In genomic region chr5:93590511-93590910, GRCh38 we compare ENCODE assay signal across 21 cellular contexts. TPM values are rescaled to one million over a fixed set of nuclear protein-coding genes. Genes with fewer than 3 reads are reported as not detected.
DNase-seq lines count a peak whose midpoint lies in the region; ATAC-seq and TF ChIP-seq lines count a peak whose summit lies in the region.
"Had no signal": no experiment of that assay in that cellular context is flagged by ENCODE, and none has a peak within 500 bp of the region (broad histone marks: within the 10 kb centered on the region; RNA-seq: fewer than 3 reads in every experiment).

No MANE protein-coding gene starts in this region.

- H3K36me3 Mint-ChIP-seq in neural progenitor cell: peaks cover 81% of the 10 kb centered on the region
- peaks cover 31 to 36% of the 10 kb centered on the region in 2 donors for H3K36me3 Mint-ChIP-seq in activated naive CD4-positive, alpha-beta T cell treated with anti-CD3 and anti-CD28 coated beads, Interleukin-2, amount 50 U/mL, for 72 hours
- H3K36me3 Mint-ChIP-seq in activated CD8-positive, alpha-beta T cell treated with anti-CD3 and anti-CD28 coated beads for 36 hours (ENCODE audit: low read depth): peaks cover 7% of the 10 kb centered on the region

- H3K4me1 ChIP-seq in ACC112 (ENCODE audit: control insufficient read depth, insufficient read depth, low read length, unreplicated experiment): peaks cover 34% of the 10 kb centered on the region
- peaks cover 35% of the 10 kb centered on the region for H3K4me1 ChIP-seq in neural progenitor cell

- peak overlapping the region; percentile 95 for H3K27ac Mint-ChIP-seq in neural progenitor cell
- no peak overlapping the region for H3K27ac Mint-ChIP-seq in activated naive CD4-positive, alpha-beta T cell treated with anti-CD3 and anti-CD28 coated beads, Interleukin-2, amount 50 U/mL, for 72 hours
- no peak overlapping the region for H3K27ac Mint-ChIP-seq in activated CD8-positive, alpha-beta T cell treated with anti-CD3 and anti-CD28 coated beads for 36 hours
- H3K27ac Mint-ChIP-seq: activated CD4-positive, alpha-beta T cell treated with anti-CD3 and anti-CD28 coated beads, Interleukin-2, amount 10 ng/mL, durations not matched to agents 24 days and 14 days; dendritic cell treated with granulocyte-macrophage colony-stimulating factor and Interleukin-4, amounts not matched to agents 40 ng/mL and 50 ng/mL, for 4 days had no signal

- in situ Hi-C loops in astrocyte of the cerebellum (cut with HindIII; ENCODE audit: low sequenced_read_pairs): no loop called here

- peaks cover 77% of the 10 kb centered on the region for H3K79me2 ChIP-seq in ACC112 (ENCODE audit: control insufficient read depth, insufficient read depth, low read length, unreplicated experiment)
- H3K79me2 ChIP-seq in neural progenitor cell (ENCODE audit: low read depth): peaks cover 26% of the 10 kb centered on the region

- POLR2A ChIA-PET in activated CD8-positive, alpha-beta T cell treated with anti-CD3 and anti-CD28 coated beads for 36 hours (lab: Charles Lee): no interaction called here

- H3K9me3 ChIP-seq in neural progenitor cell (ENCODE audit: low read depth) (no peaks in the 10 kb centered on the region), WERI-Rb-1 (ENCODE audit: severe bottlenecking) (no peaks in the 10 kb centered on the region)

- peaks cover 15% of the 10 kb centered on the region for H3F3A ChIP-seq in neural progenitor cell (ENCODE audit: low read depth)

- TF ChIP-seq CTCF in astrocyte of the cerebellum (IDR thresholded peaks at IDR 0.05; ENCODE audit: low read depth, low read length, missing control alignments): no peak
- TF ChIP-seq CTCF in fibroblast of mammary gland (conservative IDR thresholded peaks at IDR 0.05; ENCODE audit: control insufficient read depth, insufficient read depth, low read depth, low read length): no peak
- TF ChIP-seq CTCF in neural progenitor cell (IDR thresholded peaks at IDR 0.05): no peak
- no peak for TF ChIP-seq CTCF in WERI-Rb-1 (IDR thresholded peaks at IDR 0.05; ENCODE audit: low read depth, low read length)
- no peak for TF ChIP-seq CTCF in activated CD8-positive, alpha-beta T cell treated with anti-CD3 and anti-CD28 coated beads for 36 hours (IDR thresholded peaks at IDR 0.05)

- H2AFZ ChIP-seq in ACC112 (ENCODE audit: low read length, unreplicated experiment) (no peak overlapping the region), neural progenitor cell (replicated peaks) (no peak overlapping the region)
- H2AFZ ChIP-seq: PC-9 had no signal

- peaks cover 9% of the 10 kb centered on the region for H3K9me3 Mint-ChIP-seq in neural progenitor cell
- peaks cover 4 to 7% of the 10 kb centered on the region in 2 donors for H3K9me3 Mint-ChIP-seq in activated naive CD4-positive, alpha-beta T cell treated with anti-CD3 and anti-CD28 coated beads, Interleukin-2, amount 50 U/mL, for 72 hours
- H3K9me3 Mint-ChIP-seq in activated CD8-positive, alpha-beta T cell treated with anti-CD3 and anti-CD28 coated beads for 36 hours: peaks cover 8% of the 10 kb centered on the region
- H3K9me3 Mint-ChIP-seq: dendritic cell treated with granulocyte-macrophage colony-stimulating factor and Interleukin-4, amounts not matched to agents 40 ng/mL and 50 ng/mL, for 4 days had no signal

- H4K20me1 ChIP-seq in neural progenitor cell (ENCODE audit: low read depth): peaks cover 98% of the 10 kb centered on the region

- peak overlapping the region; percentile 94 for H3K4me3 Mint-ChIP-seq in neural progenitor cell
- no peak overlapping the region for H3K4me3 Mint-ChIP-seq in activated CD8-positive, alpha-beta T cell treated with anti-CD3 and anti-CD28 coated beads for 36 hours
- H3K4me3 Mint-ChIP-seq: activated CD4-positive, alpha-beta T cell treated with anti-CD3 and anti-CD28 coated beads, Interleukin-2, amount 10 ng/mL, durations not matched to agents 24 days and 14 days; activated T-cell treated with anti-CD3 and anti-CD28 coated beads, Interleukin-2, amount 50 U/mL, for 4 hours; CD4-positive, alpha-beta memory T cell; dendritic cell treated with granulocyte-macrophage colony-stimulating factor and Interleukin-4, amounts not matched to agents 40 ng/mL and 50 ng/mL, for 4 days had no signal

- H3K36me3 ChIP-seq in ACC112 (ENCODE audit: insufficient read depth, low read length) (peaks cover 33% of the 10 kb centered on the region), neural progenitor cell (no peaks in the 10 kb centered on the region), WERI-Rb-1 (no peaks in the 10 kb centered on the region; the same call in 1 of the 2 replicates)

- H3K4me3 ChIP-seq in ACC112 (ENCODE audit: low read depth, low read length) (peak overlapping the region; percentile 84), astrocyte of the cerebellum (ENCODE audit: low read depth, low read length) (peak overlapping the region; percentile 98), fibroblast of mammary gland (ENCODE audit: control insufficient read depth, low read depth, low read length) (peak overlapping the region; percentile 13), neural progenitor cell (no peak overlapping the region), WERI-Rb-1 (ENCODE audit: low read depth, low read length) (no peak overlapping the region)
- H3K4me3 ChIP-seq: GM12878, PC-9 had no signal

- H3K27ac ChIP-seq in ACC112 (ENCODE audit: low read depth, low read length): no peak overlapping the region
- no peak overlapping the region for H3K27ac ChIP-seq in neural progenitor cell
- H3K27ac ChIP-seq in WERI-Rb-1: no peak overlapping the region
- H3K27ac ChIP-seq: PC-9, VCaP had no signal

- H3K4me2 ChIP-seq in neural progenitor cell: no peak overlapping the region
- H3K4me2 ChIP-seq: PC-9 had no signal

- intact Hi-C loops in activated CD8-positive, alpha-beta T cell treated with anti-CD3 and anti-CD28 coated beads for 36 hours (cut with micrococcal nuclease): no loop called here

- CTCF ChIA-PET in activated CD8-positive, alpha-beta T cell treated with anti-CD3 and anti-CD28 coated beads for 36 hours (lab: Charles Lee): interaction anchor here (1.8 to 2.2 kb wide), 2 partner anchors 13 to 210 kb away, joined by 4 to 7 read pairs; no protein-coding TSS in a partner anchor

- no peak for ATAC-seq in activated naive CD4-positive, alpha-beta T cell treated with anti-CD3 and anti-CD28 coated beads, Interleukin-2, amount 50 U/mL, for 72 hours
- ATAC-seq in activated CD8-positive, alpha-beta T cell treated with anti-CD3 and anti-CD28 coated beads for 36 hours: no peak
- ATAC-seq: activated T-cell treated with anti-CD3 and anti-CD28 coated beads, Interleukin-2, amount 50 U/mL, for 4 hours; GM12878; Right ventricle myocardium inferior; stimulated activated naive CD8-positive, alpha-beta T cell treated with anti-CD3 and anti-CD28 coated beads, Interleukin-15, Interleukin-2, amounts not matched to agents 100 U/mL and 50 U/mL, for 24 hours had no signal

- H3K9ac ChIP-seq in neural progenitor cell: no peak overlapping the region

- DNase-seq in astrocyte of the cerebellum (ENCODE audit: low read depth) (no peak), fibroblast of mammary gland (ENCODE audit: low read depth) (no peak), neural progenitor cell (ENCODE audit: low spot score) (no peak), NCI-H128 (lab: John Stamatoyannopoulos, UW; ENCODE audit: unreplicated experiment) (no peak), WERI-Rb-1 (no peak)
- DNase-seq in activated naive CD4-positive, alpha-beta T cell treated with anti-CD3 and anti-CD28 coated beads, Interleukin-2, amount 50 U/mL, for 72 hours (ENCODE audit: low spot score in 2 of 2): no peak
- no peak for DNase-seq in activated CD8-positive, alpha-beta T cell treated with anti-CD3 and anti-CD28 coated beads for 36 hours
- DNase-seq: activated CD4-positive, alpha-beta T cell treated with anti-CD3 and anti-CD28 coated beads, Interleukin-2, amount 10 ng/mL, durations not matched to agents 24 days and 14 days; activated T-cell treated with anti-CD3 and anti-CD28 coated beads, Interleukin-2, amount 50 U/mL, for 4 hours; CD4-positive, alpha-beta memory T cell; DMS 273 treated with DMSO at 0.1 percent for 48 hours; EL; NCI-H510A; PC-9; stimulated activated naive CD8-positive, alpha-beta T cell treated with anti-CD3 and anti-CD28 coated beads, Interleukin-15, Interleukin-2, amounts not matched to agents 100 U/mL and 50 U/mL, for 24 hours; T-helper 9 cell had no signal

- no peaks in the 10 kb centered on the region for H3K27me3 ChIP-seq in ACC112 (ENCODE audit: insufficient read depth, low read length)
- H3K27me3 ChIP-seq in neural progenitor cell: peaks cover 100% of the 10 kb centered on the region
- no peaks in the 10 kb centered on the region for H3K27me3 ChIP-seq in WERI-Rb-1 (ENCODE audit: insufficient read depth, low read depth, severe bottlenecking)

- peaks cover 34% of the 10 kb centered on the region for H3K27me3 Mint-ChIP-seq in neural progenitor cell (ENCODE audit: insufficient read depth, low read depth)
- H3K27me3 Mint-ChIP-seq in activated CD8-positive, alpha-beta T cell treated with anti-CD3 and anti-CD28 coated beads for 36 hours: peaks cover 85% of the 10 kb centered on the region

- peaks cover 73% of the 10 kb centered on the region for H3K4me1 Mint-ChIP-seq in neural progenitor cell
- peaks cover 32% of the 10 kb centered on the region for H3K4me1 Mint-ChIP-seq in activated CD8-positive, alpha-beta T cell treated with anti-CD3 and anti-CD28 coated beads for 36 hours (ENCODE audit: low read depth)

RNA-seq across cellular contexts. Expression of gene NR2F1, which starts 7.5 kb away (rescaled TPM):
- total RNA-seq in neural progenitor cell (ENCODE audit: low replicate concordance): 9.1 and 21.1 TPM in 2 replicates
- total RNA-seq in activated naive CD4-positive, alpha-beta T cell treated with anti-CD3 and anti-CD28 coated beads, Interleukin-2, amount 50 U/mL, for 72 hours: not detected
- not detected for total RNA-seq in activated CD8-positive, alpha-beta T cell treated with anti-CD3 and anti-CD28 coated beads for 36 hours
- total RNA-seq: activated CD4-positive, alpha-beta T cell treated with anti-CD3 and anti-CD28 coated beads, Interleukin-2, amount 10 ng/mL, durations not matched to agents 24 days and 14 days; CD4-positive, alpha-beta memory T cell had no signal

RNA-seq across cellular contexts. Expression of gene NR2F1-AS1, which starts 9.5 kb away (rescaled TPM):
- total RNA-seq in neural progenitor cell (ENCODE audit: low replicate concordance): 8.3 and 9.3 TPM in 2 replicates
- total RNA-seq in activated naive CD4-positive, alpha-beta T cell treated with anti-CD3 and anti-CD28 coated beads, Interleukin-2, amount 50 U/mL, for 72 hours: not detected
- not detected for total RNA-seq in activated CD8-positive, alpha-beta T cell treated with anti-CD3 and anti-CD28 coated beads for 36 hours
- total RNA-seq: activated CD4-positive, alpha-beta T cell treated with anti-CD3 and anti-CD28 coated beads, Interleukin-2, amount 10 ng/mL, durations not matched to agents 24 days and 14 days; activated T-cell treated with anti-CD3 and anti-CD28 coated beads, Interleukin-2, amount 50 U/mL, for 4 hours; CD4-positive, alpha-beta memory T cell had no signal

Comparison
In these comparisons a context has a peak if more than half of its experiments do, and no peak if none do; other contexts are left out.
1. H3K4me3 ChIP-seq: peak in ACC112 (single experiment), astrocyte of the cerebellum (single experiment) and fibroblast of mammary gland (single experiment); none in neural progenitor cell (single experiment) and WERI-Rb-1 (single experiment).
2. RNA of gene NR2F1, which starts 7.5 kb away (total RNA-seq): 9.1 to 21.1 TPM in neural progenitor cell; not detected in activated naive CD4-positive, alpha-beta T cell treated with anti-CD3 and anti-CD28 coated beads, Interleukin-2, amount 50 U/mL, for 72 hours and not detected in activated CD8-positive, alpha-beta T cell treated with anti-CD3 and anti-CD28 coated beads for 36 hours; every median in the first group is over 10 times any median in the second.